ENCODE assay signal across 1 cellular context in the genomic region with DNA sequence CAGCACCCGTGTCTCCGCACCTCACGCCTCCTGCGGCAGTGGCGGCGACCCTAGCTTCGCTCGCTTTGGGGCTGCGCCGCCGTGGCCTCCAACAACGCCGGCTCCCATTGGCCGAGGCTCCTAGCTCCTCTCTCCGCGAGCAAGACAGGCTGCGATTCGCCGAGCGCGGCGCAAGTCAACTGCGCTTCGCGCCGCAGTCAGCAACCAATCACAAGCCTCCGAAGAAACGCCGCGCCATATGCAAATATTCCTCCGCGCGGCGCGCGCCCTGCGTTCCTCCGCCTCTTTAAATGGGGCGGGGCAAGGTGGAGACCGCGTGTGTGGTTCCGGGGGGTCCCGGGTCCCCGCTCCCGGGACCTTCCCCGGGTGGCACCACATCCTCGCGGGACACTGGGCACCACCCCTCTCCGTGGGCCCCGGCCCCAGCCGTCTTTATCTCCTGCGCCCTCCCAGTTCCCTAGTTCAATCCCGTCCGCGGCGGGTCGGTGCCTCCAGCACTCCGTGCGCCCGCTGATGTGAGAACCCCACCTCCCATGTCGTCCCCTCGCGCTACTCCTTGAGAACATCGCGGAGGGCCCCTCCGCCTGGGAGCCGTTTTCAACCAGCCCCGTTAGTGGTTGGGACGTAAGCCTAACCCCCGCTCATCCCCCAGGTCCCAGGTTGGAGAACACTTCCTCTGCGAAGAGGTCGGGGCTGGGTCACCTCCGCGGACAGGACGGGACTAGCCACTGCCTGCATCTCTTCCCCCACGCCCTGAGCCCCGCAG.
A peak's percentile ranks its signal among the peaks of the same experiment; 100 is the strongest.
TF ChIP-seq lines count a peak whose summit lies in the region.

A gene with protein sequence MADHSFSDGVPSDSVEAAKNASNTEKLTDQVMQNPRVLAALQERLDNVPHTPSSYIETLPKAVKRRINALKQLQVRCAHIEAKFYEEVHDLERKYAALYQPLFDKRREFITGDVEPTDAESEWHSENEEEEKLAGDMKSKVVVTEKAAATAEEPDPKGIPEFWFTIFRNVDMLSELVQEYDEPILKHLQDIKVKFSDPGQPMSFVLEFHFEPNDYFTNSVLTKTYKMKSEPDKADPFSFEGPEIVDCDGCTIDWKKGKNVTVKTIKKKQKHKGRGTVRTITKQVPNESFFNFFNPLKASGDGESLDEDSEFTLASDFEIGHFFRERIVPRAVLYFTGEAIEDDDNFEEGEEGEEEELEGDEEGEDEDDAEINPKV (minus strand): TSS at position 96 of the 766 bp plus-strand sequence. CDS start 13,109 bp downstream, outside the sequence.

TF ChIP-seq in HepG2, 621 proteins besides CTCF, POLR2A, EP300 and RAD21 (continued from another document and continues in another):
- no peak for TF ChIP-seq ZNF18 (CRISPR knock-in tag; IDR thresholded peaks at IDR 0.05; ENCODE audit: insufficient replicate concordance)
- no peak for TF ChIP-seq ZMAT3 (CRISPR knock-in tag; conservative IDR thresholded peaks at IDR 0.05)
- no peak for TF ChIP-seq ZC3H4 (CRISPR knock-in tag; IDR thresholded peaks at IDR 0.05; ENCODE audit: borderline replicate concordance)
- TF ChIP-seq LCORL (IDR thresholded peaks at IDR 0.05): no peak
- peak; percentile 43; the same call in 1 of the 2 replicates for TF ChIP-seq LCORL (CRISPR knock-in tag; IDR thresholded peaks at IDR 0.05)
- no peak for TF ChIP-seq SP1 (IDR thresholded peaks at IDR 0.05)
- no peak; the same call in 1 of the 2 replicates for TF ChIP-seq SP1 (CRISPR knock-in tag; IDR thresholded peaks at IDR 0.05)
- TF ChIP-seq KMT2A (CRISPR knock-in tag; IDR thresholded peaks at IDR 0.05): peak; percentile 66
- no peak for TF ChIP-seq ZNF674 (CRISPR knock-in tag; IDR thresholded peaks at IDR 0.05; ENCODE audit: low read depth)
- TF ChIP-seq TEAD2 (CRISPR knock-in tag; IDR thresholded peaks at IDR 0.05): no peak
- no peak for TF ChIP-seq TFE3 (CRISPR knock-in tag; IDR thresholded peaks at IDR 0.05)
- no peak for TF ChIP-seq ZNF572 (CRISPR knock-in tag; IDR thresholded peaks at IDR 0.05)
- no peak for TF ChIP-seq HNRNPUL1 (IDR thresholded peaks at IDR 0.05; ENCODE audit: low read depth, low read length)
- TF ChIP-seq ZBTB42 (CRISPR knock-in tag; IDR thresholded peaks at IDR 0.05): no peak
- TF ChIP-seq MED1 (CRISPR knock-in tag; IDR thresholded peaks at IDR 0.05): no peak
- peak; percentile 52; the same call in 1 of the 2 replicates for TF ChIP-seq TBX2 (CRISPR knock-in tag; IDR thresholded peaks at IDR 0.05; ENCODE audit: borderline replicate concordance)
- TF ChIP-seq ELF4 (CRISPR knock-in tag; IDR thresholded peaks at IDR 0.05; ENCODE audit: borderline replicate concordance): no peak
- TF ChIP-seq, protein P1, sequence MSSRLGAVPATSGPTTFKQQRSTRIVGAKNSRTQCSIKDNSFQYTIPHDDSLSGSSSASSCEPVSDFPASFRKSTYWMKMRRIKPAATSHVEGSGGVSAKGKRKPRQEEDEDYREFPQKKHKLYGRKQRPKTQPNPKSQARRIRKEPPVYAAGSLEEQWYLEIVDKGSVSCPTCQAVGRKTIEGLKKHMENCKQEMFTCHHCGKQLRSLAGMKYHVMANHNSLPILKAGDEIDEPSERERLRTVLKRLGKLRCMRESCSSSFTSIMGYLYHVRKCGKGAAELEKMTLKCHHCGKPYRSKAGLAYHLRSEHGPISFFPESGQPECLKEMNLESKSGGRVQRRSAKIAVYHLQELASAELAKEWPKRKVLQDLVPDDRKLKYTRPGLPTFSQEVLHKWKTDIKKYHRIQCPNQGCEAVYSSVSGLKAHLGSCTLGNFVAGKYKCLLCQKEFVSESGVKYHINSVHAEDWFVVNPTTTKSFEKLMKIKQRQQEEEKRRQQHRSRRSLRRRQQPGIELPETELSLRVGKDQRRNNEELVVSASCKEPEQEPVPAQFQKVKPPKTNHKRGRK (CRISPR knock-in tag; IDR thresholded peaks at IDR 0.05): no peak
- TF ChIP-seq NFAT5 (CRISPR knock-in tag; IDR thresholded peaks at IDR 0.05): no peak
- TF ChIP-seq MEF2D (CRISPR knock-in tag; IDR thresholded peaks at IDR 0.05): no peak
- TF ChIP-seq KAT2B (IDR thresholded peaks at IDR 0.05; ENCODE audit: borderline replicate concordance, low read depth, low read length): no peak
- TF ChIP-seq MED13 (CRISPR knock-in tag; IDR thresholded peaks at IDR 0.05): no peak
- no peak for TF ChIP-seq CC2D1A (CRISPR knock-in tag; IDR thresholded peaks at IDR 0.05)
- TF ChIP-seq MTF2 (CRISPR knock-in tag; IDR thresholded peaks at IDR 0.05; ENCODE audit: borderline replicate concordance): no peak
- TF ChIP-seq, protein P2, sequence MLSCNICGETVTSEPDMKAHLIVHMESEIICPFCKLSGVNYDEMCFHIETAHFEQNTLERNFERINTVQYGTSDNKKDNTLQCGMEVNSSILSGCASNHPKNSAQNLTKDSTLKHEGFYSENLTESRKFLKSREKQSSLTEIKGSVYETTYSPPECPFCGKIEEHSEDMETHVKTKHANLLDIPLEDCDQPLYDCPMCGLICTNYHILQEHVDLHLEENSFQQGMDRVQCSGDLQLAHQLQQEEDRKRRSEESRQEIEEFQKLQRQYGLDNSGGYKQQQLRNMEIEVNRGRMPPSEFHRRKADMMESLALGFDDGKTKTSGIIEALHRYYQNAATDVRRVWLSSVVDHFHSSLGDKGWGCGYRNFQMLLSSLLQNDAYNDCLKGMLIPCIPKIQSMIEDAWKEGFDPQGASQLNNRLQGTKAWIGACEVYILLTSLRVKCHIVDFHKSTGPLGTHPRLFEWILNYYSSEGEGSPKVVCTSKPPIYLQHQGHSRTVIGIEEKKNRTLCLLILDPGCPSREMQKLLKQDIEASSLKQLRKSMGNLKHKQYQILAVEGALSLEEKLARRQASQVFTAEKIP (CRISPR knock-in tag; IDR thresholded peaks at IDR 0.05; ENCODE audit: borderline replicate concordance): no peak
- TF ChIP-seq IKZF4 (CRISPR knock-in tag; IDR thresholded peaks at IDR 0.05; ENCODE audit: borderline replicate concordance, low read depth, not compliant biosample characterization): no peak
- no peak for TF ChIP-seq ZNF530 (CRISPR knock-in tag; IDR thresholded peaks at IDR 0.05; ENCODE audit: low read depth)
- TF ChIP-seq ZNF724P (CRISPR knock-in tag; IDR thresholded peaks at IDR 0.05; ENCODE audit: borderline replicate concordance): no peak
- TF ChIP-seq CBFB (CRISPR knock-in tag; IDR thresholded peaks at IDR 0.05): no peak
- no peak for TF ChIP-seq ZNF678 (CRISPR knock-in tag; IDR thresholded peaks at IDR 0.05)
- TF ChIP-seq, protein P3, sequence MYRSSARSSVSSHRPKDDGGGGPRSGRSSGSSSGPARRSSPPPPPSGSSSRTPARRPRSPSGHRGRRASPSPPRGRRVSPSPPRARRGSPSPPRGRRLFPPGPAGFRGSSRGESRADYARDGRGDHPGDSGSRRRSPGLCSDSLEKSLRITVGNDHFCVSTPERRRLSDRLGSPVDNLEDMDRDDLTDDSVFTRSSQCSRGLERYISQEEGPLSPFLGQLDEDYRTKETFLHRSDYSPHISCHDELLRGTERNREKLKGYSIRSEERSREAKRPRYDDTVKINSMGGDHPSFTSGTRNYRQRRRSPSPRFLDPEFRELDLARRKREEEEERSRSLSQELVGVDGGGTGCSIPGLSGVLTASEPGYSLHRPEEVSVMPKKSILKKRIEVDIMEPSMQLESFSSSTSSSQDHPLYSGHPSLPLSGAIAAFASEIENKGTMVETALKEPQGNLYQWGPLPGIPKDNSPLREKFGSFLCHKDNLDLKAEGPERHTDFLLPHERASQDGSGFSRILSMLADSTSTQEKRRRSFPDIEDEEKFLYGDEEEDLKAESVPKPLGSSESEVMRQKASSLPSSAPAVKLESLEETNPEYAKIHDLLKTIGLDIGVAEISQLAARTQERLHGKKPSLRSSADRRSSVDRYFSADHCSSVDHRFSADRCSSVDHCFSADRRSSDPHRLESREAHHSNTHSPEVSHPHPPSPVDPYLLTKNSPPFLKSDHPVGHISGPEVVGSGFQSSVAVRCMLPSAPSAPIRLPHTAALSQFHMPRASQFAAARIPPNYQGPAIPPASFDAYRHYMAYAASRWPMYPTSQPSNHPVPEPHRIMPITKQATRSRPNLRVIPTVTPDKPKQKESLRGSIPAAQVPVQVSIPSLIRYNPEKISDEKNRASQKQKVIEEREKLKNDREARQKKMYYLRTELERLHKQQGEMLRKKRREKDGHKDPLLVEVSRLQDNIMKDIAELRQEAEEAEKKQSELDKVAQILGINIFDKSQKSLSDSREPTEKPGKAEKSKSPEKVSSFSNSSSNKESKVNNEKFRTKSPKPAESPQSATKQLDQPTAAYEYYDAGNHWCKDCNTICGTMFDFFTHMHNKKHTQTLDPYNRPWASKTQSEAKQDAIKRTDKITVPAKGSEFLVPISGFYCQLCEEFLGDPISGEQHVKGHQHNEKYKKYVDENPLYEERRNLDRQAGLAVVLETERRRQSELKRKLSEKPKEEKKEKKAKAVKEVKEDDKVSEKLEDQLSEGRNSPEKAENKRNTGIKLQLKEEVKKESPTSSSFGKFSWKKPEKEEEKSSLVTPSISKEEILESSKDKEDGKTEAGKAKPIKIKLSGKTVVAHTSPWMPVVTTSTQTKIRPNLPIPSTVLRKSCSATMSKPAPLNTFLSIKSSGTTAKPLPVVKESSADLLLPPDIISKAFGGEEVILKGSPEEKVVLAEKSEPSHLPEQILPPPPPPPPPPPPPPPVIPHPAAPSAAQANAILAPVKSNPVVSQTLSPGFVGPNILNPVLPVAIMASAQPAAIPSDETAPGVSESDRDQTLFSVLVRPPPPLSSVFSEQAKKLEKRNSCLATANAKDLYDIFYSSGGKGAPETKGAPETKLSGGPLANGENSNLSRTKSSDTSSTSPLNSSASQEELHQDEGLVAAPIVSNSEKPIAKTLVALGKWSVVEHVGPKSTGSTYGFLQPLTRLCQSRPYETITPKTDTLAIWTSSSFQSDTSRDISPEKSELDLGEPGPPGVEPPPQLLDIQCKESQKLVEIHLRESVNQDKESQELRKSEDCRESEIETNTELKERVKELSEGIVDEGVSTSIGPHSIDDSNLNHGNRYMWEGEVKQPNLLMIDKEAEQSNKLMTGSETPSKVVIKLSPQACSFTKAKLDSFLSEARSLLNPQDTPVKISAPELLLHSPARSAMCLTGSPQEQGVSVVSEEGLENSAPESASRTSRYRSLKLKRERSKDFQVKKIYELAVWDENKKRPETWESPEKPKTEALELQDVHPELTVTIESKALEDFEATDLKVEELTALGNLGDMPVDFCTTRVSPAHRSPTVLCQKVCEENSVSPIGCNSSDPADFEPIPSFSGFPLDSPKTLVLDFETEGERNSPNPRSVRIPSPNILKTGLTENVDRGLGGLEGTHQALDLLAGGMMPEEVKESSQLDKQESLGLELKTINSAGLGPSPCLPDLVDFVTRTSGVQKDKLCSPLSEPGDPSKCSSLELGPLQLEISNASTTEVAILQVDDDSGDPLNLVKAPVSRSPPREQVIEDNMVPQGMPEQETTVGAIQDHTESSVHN (CRISPR knock-in tag; IDR thresholded peaks at IDR 0.05): no peak; the same call in 1 of the 2 replicates
- TF ChIP-seq PHB2 (IDR thresholded peaks at IDR 0.05; ENCODE audit: partially characterized antibody): no peak
- TF ChIP-seq ZNF878 (CRISPR knock-in tag; IDR thresholded peaks at IDR 0.05): 0 out of 2 replicates have a peak, but pooled peaks have one; percentile 19
- TF ChIP-seq SOX5 (CRISPR knock-in tag; IDR thresholded peaks at IDR 0.05; ENCODE audit: borderline replicate concordance): no peak
